ENCODE assay signal across 12 cellular contexts in the genomic region with DNA sequence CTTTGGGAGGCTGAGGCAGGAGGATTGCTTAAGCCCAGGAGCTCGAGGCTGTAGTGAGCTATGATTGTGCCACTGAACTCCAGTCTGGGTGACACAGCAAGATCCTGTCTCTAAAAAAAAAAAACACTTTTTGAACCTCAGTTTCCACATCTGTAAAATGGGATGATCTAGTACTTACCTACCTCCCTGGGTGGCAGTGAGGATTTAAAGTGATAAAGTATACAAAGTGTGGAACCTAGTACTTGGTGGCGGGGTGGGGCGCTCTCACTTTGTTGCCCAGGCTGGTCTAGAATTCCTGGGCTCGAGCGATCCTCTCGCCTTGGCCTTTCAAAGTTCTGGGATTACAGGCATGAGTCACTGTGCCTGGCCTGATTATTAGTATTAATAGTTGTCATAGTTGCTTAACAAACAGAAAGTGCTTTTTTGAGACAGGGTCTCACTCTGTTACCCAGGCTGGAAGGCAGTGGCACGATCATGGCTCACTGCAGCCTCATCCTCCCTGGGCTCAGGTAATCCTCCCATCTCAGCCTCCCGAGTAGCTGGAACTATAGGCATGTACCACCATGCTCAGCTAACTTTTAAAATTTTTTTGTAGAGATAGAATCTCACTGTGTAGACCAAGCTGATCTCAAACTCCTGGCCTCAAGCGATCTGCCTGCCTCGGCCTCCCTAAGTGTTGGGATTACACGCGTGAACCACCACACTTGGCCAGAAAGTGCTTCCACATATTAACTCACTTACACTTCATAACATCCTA. TPM values are rescaled to one million over a fixed set of nuclear protein-coding genes. Genes with fewer than 3 reads are reported as not detected.
A peak's percentile ranks its signal among the peaks of the same experiment; 100 is the strongest.
DNase-seq lines count a peak whose midpoint lies in the region; ATAC-seq and TF ChIP-seq lines count a peak whose summit lies in the region.
"Had no signal": no experiment of that assay in that cellular context is flagged by ENCODE, and none has a peak within 500 bp of the region (broad histone marks: within the 10 kb centered on the region; RNA-seq: fewer than 3 reads in every experiment).

No MANE protein-coding gene starts in this region.

- peak overlapping the region; percentile 14 for H3K27ac ChIP-seq in caudate nucleus (ENCODE audit: low read depth, low read length)
- peak overlapping the region in 3 of 4 donors; percentile 66 to 77 (median 70) for H3K27ac ChIP-seq in gastroesophageal sphincter
- peak overlapping the region; percentile 60 to 78 for H3K27ac ChIP-seq in ovary
- peak overlapping the region; percentile 49 to 84 (median 65) for H3K27ac ChIP-seq in upper lobe of left lung

- TF ChIP-seq EP300 in gastroesophageal sphincter (IDR thresholded peaks at IDR 0.05), result no peak
- TF ChIP-seq EP300 in ovary (IDR thresholded peaks at IDR 0.05), result no peak
- no peak for TF ChIP-seq EP300 in upper lobe of left lung (IDR thresholded peaks at IDR 0.05)

- TF ChIP-seq CTCF in gastroesophageal sphincter (IDR thresholded peaks at IDR 0.05) (no peak), ovary (IDR thresholded peaks at IDR 0.05) (no peak), upper lobe of left lung (IDR thresholded peaks at IDR 0.05) (no peak), lower leg skin (IDR thresholded peaks at IDR 0.05) (no peak)

- no peak overlapping the region for H3K4me3 ChIP-seq in gastroesophageal sphincter
- no peak overlapping the region for H3K4me3 ChIP-seq in ovary
- no peak overlapping the region for H3K4me3 ChIP-seq in upper lobe of left lung
- H3K4me3 ChIP-seq in lower leg skin (ENCODE audit: low read depth, poor library complexity, severe bottlenecking), result no peak overlapping the region

- H3K36me3 ChIP-seq in gastroesophageal sphincter, result no peaks in the 10 kb centered on the region
- no peaks in the 10 kb centered on the region for H3K36me3 ChIP-seq in ovary
- H3K36me3 ChIP-seq in upper lobe of left lung, result no peaks in the 10 kb centered on the region

- TF ChIP-seq POLR2A in gastroesophageal sphincter (IDR thresholded peaks at IDR 0.05) (no peak), ovary (IDR thresholded peaks at IDR 0.05) (no peak), upper lobe of left lung (IDR thresholded peaks at IDR 0.05) (no peak), lower leg skin (IDR thresholded peaks at IDR 0.05) (no peak)

- intact Hi-C loops in ovary (cut with DNase I), result no loop called here
- intact Hi-C loops in lower leg skin (cut with DNase I; ENCODE audit: low total_unique reads), result no loop called here

- WGBS in gastroesophageal sphincter (ENCODE audit: low coverage in 1 of 2), 2 donors, result 91 to 100% methylated on average over 2 to 11 of the region's 12 CpGs
- 64 to 70% (median 67%) methylated on average over 12 of the region's 12 CpGs for WGBS in ovary, 3 donors
- 90% methylated on average over 12 of the region's 12 CpGs for WGBS in upper lobe of left lung, 2 donors
- 74 to 77% methylated on average over 12 of the region's 12 CpGs for WGBS in lower leg skin, 2 donors

- H3K27me3 ChIP-seq in gastroesophageal sphincter, result peaks cover 3% of the 10 kb centered on the region
- no peaks in the 10 kb centered on the region for H3K27me3 ChIP-seq in ovary
- H3K27me3 ChIP-seq in upper lobe of left lung, result no peaks in the 10 kb centered on the region

- no peak for DNase-seq in caudate nucleus (lab: John Stamatoyannopoulos, UW)
- DNase-seq in ovary, result peak in 2 of 5 donors; percentile 33 to 58
- DNase-seq in upper lobe of left lung, result no peak
- no peak for DNase-seq in effector CD8-positive, alpha-beta T cell (lab: John Stamatoyannopoulos, UW)
- DNase-seq in NCI-H2029 treated with DMSO at 0.1 percent for 48 hours (lab: John Stamatoyannopoulos, UW), result no peak
- DNase-seq in lower leg skin (ENCODE audit: low spot score in 2 of 2), result no peak
- DNase-seq: activated CD4-positive, alpha-beta T cell treated with anti-CD3 and anti-CD28 coated beads for 1 hour; nucleus accumbens; stimulated activated CD4-positive, alpha-beta T cell treated with anti-CD3 and anti-CD28 coated beads, Interleukin-4, amount 100 ng/mL, for 1 hour had no signal

- peaks cover 0 to 40% (median 24%) of the 10 kb centered on the region in 3 donors for H3K4me1 ChIP-seq in gastroesophageal sphincter
- H3K4me1 ChIP-seq in ovary (ENCODE audit: insufficient read depth), result peaks cover 31% of the 10 kb centered on the region
- peaks cover 19 to 53% (median 39%) of the 10 kb centered on the region in 4 donors for H3K4me1 ChIP-seq in upper lobe of left lung

- peak; percentile 26 for ATAC-seq in gastroesophageal sphincter
- ATAC-seq in upper lobe of left lung (ENCODE audit: low FRiP score in 2 of 2), result peak in 1 of 2 donors; percentile 38
- ATAC-seq: stimulated activated memory B cell treated with anti-CD40 and anti-IgM and Interleukin-4, amounts not matched to agents 10 μg/mL and 1 μg/mL and 100 μg/mL, for 72 hours had no signal

- H3K9me3 ChIP-seq in gastroesophageal sphincter, result no peaks in the 10 kb centered on the region
- no peaks in the 10 kb centered on the region for H3K9me3 ChIP-seq in ovary
- no peaks in the 10 kb centered on the region for H3K9me3 ChIP-seq in upper lobe of left lung

RNA-seq across cellular contexts. Expression of a gene that starts 7.0 kb away (rescaled TPM):
- total RNA-seq in gastroesophageal sphincter (100 to 1,000 TPM in 3 of 4 donors, 10 to 100 TPM in 1; 45.6 to 456 (median 177) TPM), ovary (100 to 1,000 TPM in 4 of 7 donors, 10 to 100 TPM in 3; 83.5 to 266 (median 138) TPM), upper lobe of left lung (100 to 1,000 TPM in 2 of 6 donors, 10 to 100 TPM in 4; 28.9 to 169 (median 57.8) TPM), lower leg skin (100 to 1,000 TPM in 1 of 4 donors, 10 to 100 TPM in 3; 37.4 to 114 (median 83.2) TPM)
- polyA plus RNA-seq in ovary, result 100 to 1,000 TPM in 1 of 2 donors, 10 to 100 TPM in 1; 85.7 to 188 TPM

RNA-seq across cellular contexts. Expression of a gene that starts 15.5 kb away (rescaled TPM):
- total RNA-seq in gastroesophageal sphincter, result 10 to 100 TPM; 21.5 to 45.3 (median 39.2) TPM
- total RNA-seq in ovary, result 10 to 100 TPM; 34.5 to 73.7 (median 59.8) TPM
- 10 to 100 TPM; 14.6 to 48.2 TPM for polyA plus RNA-seq in ovary
- 10 to 100 TPM; 41.7 to 59.7 (median 47.1) TPM for total RNA-seq in upper lobe of left lung
- total RNA-seq in lower leg skin, result 10 to 100 TPM; 34.5 to 63.2 (median 41.3) TPM

RNA-seq across cellular contexts. Expression of a gene that starts 27.8 kb away (rescaled TPM):
- total RNA-seq in gastroesophageal sphincter, result 10 to 100 TPM; 36.4 to 73.0 (median 56.6) TPM
- total RNA-seq in ovary, result 100 to 1,000 TPM in 4 of 7 donors, 10 to 100 TPM in 3; 45.0 to 156 (median 110) TPM
- polyA plus RNA-seq in ovary, result 100 to 1,000 TPM in 1 of 2 donors, 10 to 100 TPM in 1; 81.6 to 210 TPM
- total RNA-seq in upper lobe of left lung, result 100 to 1,000 TPM; 109 to 176 (median 155) TPM
- total RNA-seq in lower leg skin, result 100 to 1,000 TPM in 3 of 4 donors, 10 to 100 TPM in 1; 89.1 to 122 (median 111) TPM

RNA-seq across cellular contexts. Expression of a gene that starts 27.9 kb away (rescaled TPM):
- total RNA-seq in gastroesophageal sphincter, result 10 to 100 TPM in 3 of 4 donors, 1 to 10 TPM in 1; 2.2 to 26.4 (median 17.0) TPM
- 10 to 100 TPM; 10.1 to 28.7 (median 12.5) TPM for total RNA-seq in ovary
- polyA plus RNA-seq in ovary, result 10 to 100 TPM in 1 of 2 donors, 1 to 10 TPM in 1; 1.5 to 11.8 TPM
- total RNA-seq in upper lobe of left lung, result 10 to 100 TPM in 1 of 6 donors, 1 to 10 TPM in 5; 3.9 to 31.4 (median 5.5) TPM
- total RNA-seq in lower leg skin, result 10 to 100 TPM in 2 of 4 donors, 1 to 10 TPM in 2; 6.5 to 12.9 (median 9.5) TPM

RNA-seq across cellular contexts. Expression of a gene that starts 31.5 kb away (rescaled TPM):
- total RNA-seq in gastroesophageal sphincter, result 1 to 10 TPM in 3 of 4 donors, not detected in 1; 4.2 to 7.9 (median 5.1) TPM
- 1 to 10 TPM; 4.2 to 7.5 (median 5.6) TPM for total RNA-seq in ovary
- 1 to 10 TPM in 1 of 2 donors, not detected in 1; 7.1 TPM for polyA plus RNA-seq in ovary
- 10 to 100 TPM in 1 of 6 donors, 1 to 10 TPM in 5; 1.3 to 11.5 (median 1.6) TPM for total RNA-seq in upper lobe of left lung
- 1 to 10 TPM in 2 of 4 donors, under 1 TPM in 2; 0.59 to 3.6 (median 1.8) TPM for total RNA-seq in lower leg skin
- polyA plus RNA-seq: CD14-positive monocyte had no signal

Comparison
In these comparisons a context has a peak if more than half of its experiments do, and no peak if none do; other contexts are left out.
1. H3K27ac ChIP-seq: peak in every context shown above with its lines; median percentile 70 in gastroesophageal sphincter; 69 in ovary; 65 in upper lobe of left lung; 14 in caudate nucleus.